ENCODE assay signal across 12 cellular contexts in genomic region chr20:49790077-49790798, GRCh38. TPM values are rescaled to one million over a fixed set of nuclear protein-coding genes. Genes with fewer than 3 reads are reported as not detected.
A peak's percentile ranks its signal among the peaks of the same experiment; 100 is the strongest.
DNase-seq lines count a peak whose midpoint lies in the region; ATAC-seq, FAIRE-seq and TF ChIP-seq lines count a peak whose summit lies in the region.
"Had no signal": no experiment of that assay in that cellular context is flagged by ENCODE, and none has a peak within 500 bp of the region (broad histone marks: within the 10 kb centered on the region; RNA-seq: fewer than 3 reads in every experiment).

No MANE protein-coding gene starts in this region.

- H3K4me1 ChIP-seq in BLaER1 (peaks cover 37% of the 10 kb centered on the region), endothelial cell of umbilical vein (ENCODE audit: control insufficient read depth, extremely low read depth, insufficient read depth, low read length) (peaks cover 24% of the 10 kb centered on the region), foreskin keratinocyte (no peaks in the 10 kb centered on the region)

- ATAC-seq in foreskin keratinocyte: no peak

- H2AFZ ChIP-seq in endothelial cell of umbilical vein (ENCODE audit: low read depth, low read length): peak overlapping the region; percentile 46

- H4K20me1 ChIP-seq in BLaER1 (no peaks in the 10 kb centered on the region), endothelial cell of umbilical vein (replicated peaks; ENCODE audit: control insufficient read depth, extremely low read depth, insufficient read depth, low read length) (no peaks in the 10 kb centered on the region)

- intact Hi-C loops in endothelial cell of umbilical vein (cut with micrococcal nuclease): loop anchor here (1.0 kb wide), 1 partner anchor 15 kb away; no protein-coding TSS in a partner anchor

- H3K4me3 ChIP-seq in BLaER1: no peak overlapping the region
- no peak overlapping the region for H3K4me3 ChIP-seq in endothelial cell of umbilical vein (replicated peaks in 1 of 3; ENCODE audit: insufficient read depth in 1 of 3, low read depth in 1 of 3, low read length in 3 of 3)
- H3K4me3 ChIP-seq: suprapubic skin had no signal

- no peak overlapping the region for H3K27ac ChIP-seq in BLaER1
- peak overlapping the region; percentile 78 for H3K27ac ChIP-seq in endothelial cell of umbilical vein (ENCODE audit: insufficient read depth, low read depth, low read length)
- H3K27ac ChIP-seq in foreskin keratinocyte: no peak overlapping the region
- H3K27ac ChIP-seq: suprapubic skin, VCaP had no signal

- no TSS peak for BruUV-seq in endothelial cell of umbilical vein (replicated peaks; lab: Mats Ljungman, UMichigan)

- H3K4me2 ChIP-seq in BLaER1 (peak overlapping the region; percentile 21; the same call in 1 of the 2 replicates), endothelial cell of umbilical vein (ENCODE audit: insufficient read depth, low read length) (peak overlapping the region; percentile 56)

- H3K9me3 ChIP-seq in BLaER1 (no peaks in the 10 kb centered on the region), endothelial cell of umbilical vein (replicated peaks; ENCODE audit: control insufficient read depth, insufficient read depth, low read length) (no peaks in the 10 kb centered on the region)
- H3K9me3 ChIP-seq: suprapubic skin had no signal

- CTCF ChIA-PET in endothelial cell of umbilical vein (lab: Charles Lee): interaction anchor here (0.9 to 1.8 kb wide), 7 partner anchors 14 to 249 kb away, joined by 3 to 7 read pairs (median 4); partner anchors contain the start of gene SLC9A8

- no peaks in the 10 kb centered on the region for H3K9me1 ChIP-seq in endothelial cell of umbilical vein (replicated peaks; ENCODE audit: control insufficient read depth, extremely low read depth, insufficient read depth, low read length)

- H3K27me3 ChIP-seq in BLaER1 (no peaks in the 10 kb centered on the region), endothelial cell of umbilical vein (ENCODE audit: control insufficient read depth in 2 of 2, insufficient read depth in 2 of 2, low read length in 2 of 2) (no peaks in the 10 kb centered on the region), foreskin keratinocyte (peaks cover 2% of the 10 kb centered on the region)
- H3K27me3 ChIP-seq: suprapubic skin had no signal

- TF ChIP-seq CTCF in endothelial cell of umbilical vein (IDR thresholded peaks at IDR 0.05; ENCODE audit: extremely low read depth in 1 of 2, insufficient read depth in 1 of 2, low read depth in 1 of 2, low read length in 2 of 2): no peak
- no peak for TF ChIP-seq CTCF in foreskin keratinocyte (conservative IDR thresholded peaks at IDR 0.05)

- dilution Hi-C loops in endothelial cell of umbilical vein (cut with MboI; ENCODE audit: extremely low pct_ligation_motif_present, low sequenced_read_pairs): no loop called here

- TF ChIP-seq POLR2A in endothelial cell of umbilical vein (IDR thresholded peaks at IDR 0.05; ENCODE audit: low read depth, low read length): peak; percentile 23

- no peaks in the 10 kb centered on the region for H3K79me2 ChIP-seq in endothelial cell of umbilical vein (ENCODE audit: control insufficient read depth, insufficient read depth, low read length)

- H3K36me3 ChIP-seq in BLaER1 (no peaks in the 10 kb centered on the region), endothelial cell of umbilical vein (ENCODE audit: control insufficient read depth in 2 of 2, extremely low read depth in 1 of 2, insufficient read depth in 2 of 2, low read length in 2 of 2) (no peaks in the 10 kb centered on the region)
- H3K36me3 ChIP-seq: suprapubic skin had no signal

- POLR2A ChIA-PET in endothelial cell of umbilical vein (lab: Charles Lee): interaction anchor here (0.7 kb wide), 1 partner anchor 121 kb away, joined by 3 read pairs; no protein-coding TSS in a partner anchor

- H3K9ac ChIP-seq in BLaER1 (no peak overlapping the region), endothelial cell of umbilical vein (replicated peaks; ENCODE audit: extremely low read depth, insufficient read depth, low read length) (peak overlapping the region; percentile 56)

- FAIRE-seq in endothelial cell of umbilical vein (lab: Jason Lieb, UNC): peak; percentile 94

- DNase-seq in NOMO-1 (lab: John Stamatoyannopoulos, UW; ENCODE audit: unreplicated experiment in 2 of 2) (peak; percentile 52 to 75), endothelial cell of umbilical vein (ENCODE audit: low read depth, low spot score) (peak; percentile 87), myocyte (ENCODE audit: low read depth) (peak; percentile 55), foreskin keratinocyte (no peak), NCI-H187 treated with DMSO at 0.1 percent for 48 hours (lab: John Stamatoyannopoulos, UW) (no peak), NCI-H446 (lab: John Stamatoyannopoulos, UW) (no peak)
- no peak for DNase-seq in stimulated activated CD4-positive, alpha-beta T cell treated with anti-CD3 and anti-CD28 coated beads, Interleukin-4, amount 100 ng/mL, for 1 hour
- DNase-seq: DND-41, NCI-H1930 had no signal

TF ChIP-seq in endothelial cell of umbilical vein, 7 proteins besides CTCF, POLR2A, EP300 and RAD21:
- no peak for TF ChIP-seq EZH2 (IDR thresholded peaks at IDR 0.05; ENCODE audit: borderline replicate concordance, low read depth, low read length, severe bottlenecking)
- TF ChIP-seq FOS (IDR thresholded peaks at IDR 0.05; ENCODE audit: borderline replicate concordance, insufficient read depth, low read length): peak; percentile 83
- peak; percentile 92 for TF ChIP-seq POLR2AphosphoS5 (IDR thresholded peaks at IDR 0.05; ENCODE audit: insufficient read depth, low read depth, low read length)
- TF ChIP-seq JUN (IDR thresholded peaks at IDR 0.05; ENCODE audit: borderline replicate concordance, insufficient read depth, insufficient read length, low read depth): peak; percentile 27
- TF ChIP-seq, protein P1, sequence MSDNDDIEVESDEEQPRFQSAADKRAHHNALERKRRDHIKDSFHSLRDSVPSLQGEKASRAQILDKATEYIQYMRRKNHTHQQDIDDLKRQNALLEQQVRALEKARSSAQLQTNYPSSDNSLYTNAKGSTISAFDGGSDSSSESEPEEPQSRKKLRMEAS (IDR thresholded peaks at IDR 0.05; ENCODE audit: insufficient read depth, insufficient read length): no peak
- no peak for TF ChIP-seq MYC (IDR thresholded peaks at IDR 0.05; ENCODE audit: low read depth, low read length)
- peak; percentile 98 for TF ChIP-seq GATA2 (IDR thresholded peaks at IDR 0.05; ENCODE audit: insufficient read depth, insufficient read length, low read depth, low read length)

RNA-seq across cellular contexts. Expression of gene SLC9A8, which starts 22.4 kb away (rescaled TPM):
- total RNA-seq in endothelial cell of umbilical vein (11.2 and 14.4 TPM in 2 replicates), myocyte (8.0 and 9.1 TPM in 2 replicates), foreskin keratinocyte (3.7 and 5.9 TPM in 2 replicates)
- polyA plus RNA-seq in endothelial cell of umbilical vein (4.4 and 5.1 TPM in 2 replicates), foreskin keratinocyte (1.7 and 2.3 TPM in 2 replicates)
- 2.8 and 3.1 TPM in 2 replicates for polyA plus RNA-seq in endothelial cell of umbilical vein (2011; cell fraction: cytosol; rRNA removed)
- 16.8 and 17.5 TPM in 2 replicates for polyA plus RNA-seq in endothelial cell of umbilical vein (2011; cell fraction: nucleus; rRNA removed)
- polyA plus RNA-seq in endothelial cell of umbilical vein (2012): 5.2 and 5.7 TPM in 2 replicates
- 23.1 and 34.5 TPM in 2 replicates for polyA minus RNA-seq in endothelial cell of umbilical vein
- polyA minus RNA-seq in endothelial cell of umbilical vein (2011; cell fraction: cytosol; rRNA and poly(A)+ RNA removed): 2.8 TPM
- polyA minus RNA-seq in endothelial cell of umbilical vein (2011; cell fraction: nucleus; rRNA and poly(A)+ RNA removed): 33.2 and 42.9 TPM in 2 replicates
- 7.1 TPM for polyA plus RNA-seq in myocyte (2012)

Comparison
In these comparisons a context has a peak if more than half of its experiments do, and no peak if none do; other contexts are left out.
1. DNase-seq: peak in NOMO-1 (2 of 2), endothelial cell of umbilical vein (single experiment) and myocyte (single experiment); none in foreskin keratinocyte (0 of 2), stimulated activated CD4-positive, alpha-beta T cell treated with anti-CD3 and anti-CD28 coated beads, Interleukin-4, amount 100 ng/mL, for 1 hour (single experiment), NCI-H187 treated with DMSO at 0.1 percent for 48 hours (single experiment) and NCI-H446 (0 of 2).